Comparison of ENCODE assay signal across 10 cellular contexts in the genomic region with DNA sequence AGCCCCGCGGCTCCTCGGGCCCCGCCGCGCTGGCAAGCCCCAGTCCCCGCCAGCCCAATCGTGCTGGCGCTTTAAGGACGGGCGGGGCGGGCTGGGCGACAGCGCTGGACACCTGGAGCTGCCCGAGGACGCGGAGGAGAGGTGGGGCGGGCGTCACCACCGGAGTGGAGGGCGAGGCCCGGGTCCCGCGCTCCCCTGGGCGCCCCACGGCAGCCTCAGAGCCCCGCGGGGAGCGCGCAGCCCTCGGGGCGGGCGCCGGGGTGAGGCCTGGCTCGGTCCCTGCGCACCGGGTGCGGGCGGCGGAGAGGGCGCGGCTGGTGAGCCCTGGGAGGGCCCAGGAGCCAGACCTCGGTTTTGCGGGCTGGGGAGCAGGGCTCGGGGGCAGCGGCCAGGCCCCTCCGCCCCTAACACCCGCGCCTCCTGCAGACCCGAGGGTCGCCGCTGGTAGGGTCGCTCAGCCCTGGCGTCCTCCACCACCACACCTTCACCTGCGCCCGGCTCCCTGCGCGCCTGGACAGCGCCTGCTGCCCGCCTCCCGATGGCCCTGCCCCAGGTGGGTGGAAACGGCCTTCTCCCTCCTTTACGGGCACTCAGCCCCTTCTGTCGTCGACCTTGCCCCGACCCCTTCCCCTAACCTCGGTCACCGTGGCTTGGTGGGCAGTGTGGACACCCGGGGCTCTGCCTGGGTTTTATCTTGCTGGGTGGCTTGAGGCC. TPM values are rescaled to one million over a fixed set of nuclear protein-coding genes. Genes with fewer than 3 reads are reported as not detected.
A peak's percentile ranks its signal among the peaks of the same experiment; 100 is the strongest.
DNase-seq lines count a peak whose midpoint lies in the region; ATAC-seq and TF ChIP-seq lines count a peak whose summit lies in the region.
"Had no signal": no experiment of that assay in that cellular context is flagged by ENCODE, and none has a peak within 500 bp of the region (broad histone marks: within the 10 kb centered on the region; RNA-seq: fewer than 3 reads in every experiment).

A gene (plus strand): TSS at position 101 of the 714 bp plus-strand sequence. CDS start 438 bp downstream, at position 539.

- peak within 1 kb of the TSS; percentile 93 for H2AFZ ChIP-seq in PC-3 (ENCODE audit: low read length)
- no peak within 1 kb of the TSS for H2AFZ ChIP-seq in fibroblast of lung (ENCODE audit: low read length)
- peak within 1 kb of the TSS; percentile 42 for H2AFZ ChIP-seq in neural progenitor cell (replicated peaks)

- intact Hi-C loops in PC-3 (cut with micrococcal nuclease) = no loop called here

- H4K20me1 ChIP-seq in PC-3 (ENCODE audit: low read length) = no peaks in the 10 kb centered on the region
- no peaks in the 10 kb centered on the region for H4K20me1 ChIP-seq in fibroblast of lung (ENCODE audit: control insufficient read depth, extremely low read depth, insufficient read depth, low read length)
- no peaks in the 10 kb centered on the region for H4K20me1 ChIP-seq in neural progenitor cell (ENCODE audit: low read depth)

- H3K4me2 ChIP-seq in PC-3 (ENCODE audit: low read length) = peak within 1 kb of the TSS; percentile 98
- peak within 1 kb of the TSS; percentile 57 for H3K4me2 ChIP-seq in fibroblast of lung (ENCODE audit: extremely low read depth, insufficient read depth, low read length)
- peak within 1 kb of the TSS; percentile 87 for H3K4me2 ChIP-seq in neural progenitor cell

- H3K4me3 Mint-ChIP-seq in neural progenitor cell = peak within 1 kb of the TSS; percentile 78

- H3K27ac Mint-ChIP-seq in neural progenitor cell = no peak within 1 kb of the TSS

- H3K4me3 ChIP-seq in AG09309 (ENCODE audit: control insufficient read depth, low read depth, low read length) (peak within 1 kb of the TSS; percentile 24; the same call in 1 of the 2 replicates), PC-3 (ENCODE audit: low read length) (peak within 1 kb of the TSS; percentile 72), fibroblast of lung (replicated peaks in 1 of 4; ENCODE audit: control extremely low read depth in 1 of 4, insufficient read depth in 1 of 4, low read depth in 3 of 4, low read length in 4 of 4) (peak within 1 kb of the TSS in 3 of 4 experiments; percentile 7 to 34 (median 8)), neural progenitor cell (peak within 1 kb of the TSS; percentile 57)

- H3K36me3 ChIP-seq in PC-3 (ENCODE audit: low read depth, low read length) (no peaks in the 10 kb centered on the region), fibroblast of lung (ENCODE audit: control insufficient read depth, insufficient read depth, low read length) (no peaks in the 10 kb centered on the region), neural progenitor cell (no peaks in the 10 kb centered on the region)

- no peaks in the 10 kb centered on the region for H3K9me2 ChIP-seq in PC-3 (replicated peaks; ENCODE audit: low read length)

- H3K9me3 ChIP-seq in PC-3 (ENCODE audit: low read length) = no peaks in the 10 kb centered on the region
- H3K9me3 ChIP-seq in fibroblast of lung (ENCODE audit: control insufficient read depth, insufficient read depth, low read depth, low read length) = no peaks in the 10 kb centered on the region
- H3K9me3 ChIP-seq in neural progenitor cell (ENCODE audit: low read depth) = no peaks in the 10 kb centered on the region

- peaks cover 2% of the 10 kb centered on the region for H3K9me3 Mint-ChIP-seq in neural progenitor cell

- peaks cover 28% of the 10 kb centered on the region for H3K27me3 Mint-ChIP-seq in neural progenitor cell (ENCODE audit: insufficient read depth, low read depth)

- peak; percentile 83 for ATAC-seq in PC-3
- ATAC-seq in GM21367 (IDR thresholded peaks at IDR 0.05; ENCODE audit: unreplicated experiment) = no peak
- no peak for ATAC-seq in HG03039 (IDR thresholded peaks at IDR 0.05; ENCODE audit: unreplicated experiment)
- ATAC-seq: activated CD4-positive, CD25-positive, alpha-beta regulatory T cell treated with anti-CD3 and anti-CD28 coated beads, Interleukin-2, amount 50 U/mL, for 24 hours had no signal

- H3K4me1 Mint-ChIP-seq in neural progenitor cell = peaks cover 22% of the 10 kb centered on the region

- no peaks in the 10 kb centered on the region for H3K36me3 Mint-ChIP-seq in neural progenitor cell

- no TSS peak for BruUV-seq in PC-3 (replicated peaks; lab: Mats Ljungman, UMichigan)

- H3K27me3 ChIP-seq in PC-3 (ENCODE audit: low read length) = no peaks in the 10 kb centered on the region
- peaks cover 26% of the 10 kb centered on the region for H3K27me3 ChIP-seq in fibroblast of lung (ENCODE audit: control insufficient read depth, insufficient read depth, low read length)
- H3K27me3 ChIP-seq in neural progenitor cell = peaks cover 52% of the 10 kb centered on the region

- CTCF ChIA-PET in PC-3 (lab: Charles Lee) = no interaction called here

- H3F3A ChIP-seq in PC-3 (ENCODE audit: low read length, unreplicated experiment) = no peaks in the 10 kb centered on the region
- no peaks in the 10 kb centered on the region for H3F3A ChIP-seq in neural progenitor cell (ENCODE audit: low read depth)

- H3K79me2 ChIP-seq in PC-3 (ENCODE audit: low read length) (no peaks in the 10 kb centered on the region), fibroblast of lung (ENCODE audit: control insufficient read depth, insufficient read depth, low read length) (no peaks in the 10 kb centered on the region), neural progenitor cell (ENCODE audit: low read depth) (no peaks in the 10 kb centered on the region)

- POLR2A ChIA-PET in PC-3 (lab: Charles Lee; ENCODE audit: unreplicated experiment) = no interaction called here

- H3K27ac ChIP-seq in PC-3 (ENCODE audit: low read length) = no peak within 1 kb of the TSS
- H3K27ac ChIP-seq in fibroblast of lung (ENCODE audit: insufficient read depth, low read length) = no peak within 1 kb of the TSS
- no peak within 1 kb of the TSS for H3K27ac ChIP-seq in neural progenitor cell

- H3K4me1 ChIP-seq in PC-3 (ENCODE audit: insufficient read depth, low read length) (peaks cover 13% of the 10 kb centered on the region), fibroblast of lung (ENCODE audit: control insufficient read depth, extremely low read depth, insufficient read depth, low read length) (no peaks in the 10 kb centered on the region), neural progenitor cell (no peaks in the 10 kb centered on the region)

- TF ChIP-seq CTCF in AG09309 (IDR thresholded peaks at IDR 0.05; ENCODE audit: control insufficient read depth, insufficient read depth, low read depth, low read length, missing control alignments) (no peak), PC-3 (conservative IDR thresholded peaks at IDR 0.05; ENCODE audit: low read depth, low read length) (no peak), fibroblast of lung (conservative IDR thresholded peaks at IDR 0.05 in 1 of 2, IDR thresholded peaks at IDR 0.05 in 1 of 2; ENCODE audit: low read depth in 1 of 2, low read length in 2 of 2) (no peak), neural progenitor cell (IDR thresholded peaks at IDR 0.05) (no peak)

- H3K9ac ChIP-seq in PC-3 (ENCODE audit: low read length) (peak within 1 kb of the TSS; percentile 29; the same call in 1 of the 2 replicates), fibroblast of lung (ENCODE audit: insufficient read depth, low read length) (no peak within 1 kb of the TSS), neural progenitor cell (no peak within 1 kb of the TSS)

- DNase-seq in AG09309 (ENCODE audit: low read depth) (no peak), PC-3 (peak; percentile 50), fibroblast of lung (ENCODE audit: low read depth in 2 of 2) (no peak), neural progenitor cell (ENCODE audit: low spot score) (peak; percentile 66), T-helper 9 cell (no peak), ureter (ENCODE audit: low spot score) (no peak)
- DNase-seq: NCI-H1048 had no signal

RNA-seq across cellular contexts. Expression of the gene that starts here (rescaled TPM):
- 0.95 and 3.8 TPM in 2 replicates for total RNA-seq in PC-3 (2014; rRNA removed)
- not detected in 2 replicates for total RNA-seq in fibroblast of lung
- not detected in 2 replicates for polyA plus RNA-seq in fibroblast of lung
- polyA plus RNA-seq in fibroblast of lung (2012) = not detected in 2 replicates
- polyA minus RNA-seq in fibroblast of lung (ENCODE audit: low replicate concordance) = not detected in 2 replicates
- not detected in 2 replicates for total RNA-seq in neural progenitor cell (ENCODE audit: low replicate concordance)
- 1.4 TPM for total RNA-seq in ureter

Comparison
In these comparisons a context has a peak if more than half of its experiments do, and no peak if none do; other contexts are left out.
1. Peak in DNase-seq, H3K4me3 ChIP-seq and H3K4me2 ChIP-seq in neural progenitor cell; RNA of the gene not detected or under 1 TPM.
2. H3K4me3 ChIP-seq: peak in every context shown above with its lines; median percentile 72 in PC-3; 57 in neural progenitor cell; 24 in AG09309; 8 in fibroblast of lung.